ENCODE assay signal across 20 cellular contexts in the genomic region with DNA sequence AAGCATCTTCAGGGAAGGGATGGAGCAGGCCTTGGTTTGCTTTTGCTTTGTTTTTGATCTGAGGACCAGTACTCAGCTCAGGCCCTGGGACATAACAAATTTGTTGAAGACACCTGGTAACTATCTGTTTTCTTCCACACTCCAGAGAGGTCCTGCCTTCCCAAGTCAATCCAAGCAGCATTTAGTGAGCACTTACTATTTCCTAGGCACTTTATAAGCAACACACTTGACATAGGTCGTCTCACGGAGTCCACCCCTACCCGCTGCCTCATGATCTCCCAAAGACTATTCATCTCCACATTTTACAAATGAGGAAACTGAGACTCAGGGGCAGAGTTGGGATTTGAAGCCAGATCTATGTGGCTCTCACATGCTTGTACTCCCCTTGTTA. TPM values are rescaled to one million over a fixed set of nuclear protein-coding genes. Genes with fewer than 3 reads are reported as not detected.
"Had no signal": no experiment of that assay in that cellular context is flagged by ENCODE, and none has a peak within 500 bp of the region (broad histone marks: within the 10 kb centered on the region; RNA-seq: fewer than 3 reads in every experiment).

No MANE protein-coding gene starts in this region.

- H3K9me3 Mint-ChIP-seq: dendritic cell treated with granulocyte-macrophage colony-stimulating factor and Interleukin-4, amounts not matched to agents 40 ng/mL and 50 ng/mL, for 4 days; effector memory CD8-positive, alpha-beta T cell; memory B cell; natural killer cell treated with Interleukin-12 subunit alpha and Interleukin-12 subunit beta and Interleukin-15 and Interleukin-18, amount 100 ng/mL, for 72 hours had no signal

- H3K27me3 ChIP-seq: foreskin keratinocyte, ovary, right atrium auricular region, sigmoid colon, uterus had no signal

- H3K27ac ChIP-seq: foreskin keratinocyte, left ventricle myocardium inferior, lower lobe of right lung, ovary, right atrium auricular region, sigmoid colon, skin epidermis, stomach, upper lobe of left lung, uterus had no signal

- H3K4me3 Mint-ChIP-seq: dendritic cell treated with granulocyte-macrophage colony-stimulating factor and Interleukin-4, amounts not matched to agents 40 ng/mL and 50 ng/mL, for 4 days; effector memory CD8-positive, alpha-beta T cell; memory B cell; natural killer cell treated with Interleukin-12 subunit alpha and Interleukin-12 subunit beta and Interleukin-15 and Interleukin-18, amount 100 ng/mL, for 72 hours had no signal

- FAIRE-seq: colon, kidney had no signal

- H3K4me3 ChIP-seq: left ventricle myocardium inferior, lower lobe of right lung, ovary, right atrium auricular region, sigmoid colon, skin epidermis, stomach, upper lobe of left lung, uterus had no signal

- H3K36me3 Mint-ChIP-seq: memory B cell; natural killer cell treated with Interleukin-12 subunit alpha and Interleukin-12 subunit beta and Interleukin-15 and Interleukin-18, amount 100 ng/mL, for 72 hours had no signal

- H3K36me3 ChIP-seq: left ventricle myocardium inferior, lower lobe of right lung, ovary, right atrium auricular region, sigmoid colon, stomach, upper lobe of left lung, uterus had no signal

- ATAC-seq: effector memory CD8-positive, alpha-beta T cell; foreskin keratinocyte; left cardiac atrium; lower lobe of right lung; natural killer cell treated with Interleukin-12 subunit alpha and Interleukin-12 subunit beta and Interleukin-15 and Interleukin-18, amount 100 ng/mL, for 72 hours had no signal

- DNase-seq: effector memory CD8-positive, alpha-beta T cell; foreskin keratinocyte; kidney; left cardiac atrium; left ventricle myocardium inferior; lower lobe of right lung; midbrain; ovary; sigmoid colon; stimulated activated naive CD4-positive, alpha-beta T cell; stomach; substantia nigra; upper lobe of left lung; uterus had no signal

- H3K9me3 ChIP-seq: left ventricle myocardium inferior, lower lobe of right lung, ovary, right atrium auricular region, sigmoid colon, stomach, upper lobe of left lung, uterus had no signal

- H3K27ac Mint-ChIP-seq: dendritic cell treated with granulocyte-macrophage colony-stimulating factor and Interleukin-4, amounts not matched to agents 40 ng/mL and 50 ng/mL, for 4 days; effector memory CD8-positive, alpha-beta T cell; memory B cell; natural killer cell treated with Interleukin-12 subunit alpha and Interleukin-12 subunit beta and Interleukin-15 and Interleukin-18, amount 100 ng/mL, for 72 hours had no signal

RNA-seq across cellular contexts. Expression of a gene that starts 14.4 kb away (rescaled TPM):
- total RNA-seq: natural killer cell treated with Interleukin-12 subunit alpha and Interleukin-12 subunit beta and Interleukin-15 and Interleukin-18, amount 100 ng/mL, for 72 hours had no signal
